Comparison of ENCODE assay signal across 36 cellular contexts in the genomic region with DNA sequence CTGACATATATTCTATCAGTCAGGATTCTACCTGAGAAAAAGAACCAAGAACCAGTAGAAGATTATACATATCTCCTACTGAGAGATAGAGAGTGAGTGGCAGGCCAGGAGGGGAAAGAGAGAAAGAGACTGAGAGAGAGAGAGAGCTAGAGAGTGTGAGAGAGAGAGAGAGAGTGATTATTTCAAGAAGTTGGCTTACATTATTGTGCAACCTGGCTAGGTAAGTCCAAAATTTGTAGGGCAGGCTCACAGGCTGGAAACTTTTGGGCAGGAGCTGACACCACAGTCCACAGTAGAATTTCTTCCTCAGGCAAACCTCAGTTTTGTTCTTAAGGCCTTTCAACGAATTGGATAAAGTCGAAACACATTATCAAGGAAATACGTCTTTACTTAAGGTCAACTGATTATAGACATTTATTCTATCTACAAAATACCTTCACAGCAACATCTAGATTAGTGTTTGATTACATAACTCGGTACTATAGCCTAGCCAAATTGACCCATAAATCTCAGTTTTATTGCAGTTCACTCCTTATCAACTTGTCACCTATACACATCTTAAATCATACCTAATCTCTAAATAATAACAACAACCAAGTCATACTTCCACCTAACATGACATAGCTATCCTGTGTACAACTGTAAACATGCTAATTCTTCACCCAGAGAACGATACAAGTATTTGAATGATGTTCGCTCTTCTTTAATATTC. TPM values are rescaled to one million over a fixed set of nuclear protein-coding genes. Genes with fewer than 3 reads are reported as not detected.
"Had no signal": no experiment of that assay in that cellular context is flagged by ENCODE, and none has a peak within 500 bp of the region (broad histone marks: within the 10 kb centered on the region; RNA-seq: fewer than 3 reads in every experiment).

No MANE protein-coding gene starts in this region.

- DNase-seq: activated CD4-positive, alpha-beta memory T cell treated with anti-CD3 and anti-CD28 coated beads, Interleukin-2, amount 10 ng/mL, durations not matched to agents 7 days and 5 days; activated CD4-positive, alpha-beta T cell treated with anti-CD3 and anti-CD28 coated beads for 1 hour; activated CD4-positive, alpha-beta T cell treated with anti-CD3 and anti-CD28 coated beads for 36 hours; activated CD4-positive, alpha-beta T cell treated with anti-CD3 and anti-CD28 coated beads for 48 hours; activated CD4-positive, alpha-beta T cell treated with anti-CD3 and anti-CD28 coated beads, Interleukin-2, amount 10 ng/mL, durations not matched to agents 7 days and 5 days; activated CD4-positive, alpha-beta T cell treated with anti-CD3 and anti-CD28 coated beads, Interleukin-2, amount 50 U/mL, for 48 hours; activated CD4-positive, CD25-positive, alpha-beta regulatory T cell; activated CD8-positive, alpha-beta memory T cell treated with anti-CD3 and anti-CD28 coated beads for 24 hours; activated CD8-positive, alpha-beta memory T cell treated with anti-CD3 and anti-CD28 coated beads, Interleukin-2, amount 10 ng/mL, durations not matched to agents 7 days and 5 days; activated CD8-positive, alpha-beta memory T cell treated with anti-CD3 and anti-CD28 coated beads, Interleukin-2, amount 50 U/mL, for 48 hours; activated CD8-positive, alpha-beta T cell treated with anti-CD3 and anti-CD28 coated beads, Interleukin-2, amount 10 ng/mL, durations not matched to agents 7 days and 5 days; activated effector memory CD4-positive, alpha-beta T cell treated with anti-CD3 and anti-CD28 coated beads, Interleukin-2, amount 50 U/mL, for 16 hours; activated gamma-delta T cell treated with Interleukin-2 at 50 U/mL for 16 hours; activated naive CD4-positive, alpha-beta T cell; activated naive CD4-positive, alpha-beta T cell treated with anti-CD3 and anti-CD28 coated beads for 36 hours; activated naive CD4-positive, alpha-beta T cell treated with anti-CD3 and anti-CD28 coated beads, Interleukin-2, amount 50 U/mL, for 16 hours; activated naive CD8-positive, alpha-beta T cell treated with anti-CD3 and anti-CD28 coated beads for 36 hours; activated T-cell treated with anti-CD3 and anti-CD28 coated beads, Interleukin-2, amount 50 U/mL, for 24 hours; activated T-cell treated with anti-CD3 and anti-CD28 coated beads, Interleukin-2, amount 50 U/mL, for 48 hours; adrenal gland; amniotic stem cell; aorta; body of pancreas; brain microvascular endothelial cell; central memory CD4-positive, alpha-beta T cell; T-helper 1 cell; T-helper 2 cell; T-helper 9 cell; WERI-Rb-1 had no signal

- H3K4me1 ChIP-seq: adrenal gland, body of pancreas, breast epithelium had no signal

- ATAC-seq: activated CD4-positive, alpha-beta T cell treated with anti-CD3 and anti-CD28 coated beads for 36 hours; activated CD4-positive, CD25-positive, alpha-beta regulatory T cell treated with anti-CD3 and anti-CD28 coated beads, Interleukin-2, amount 50 U/mL, for 24 hours; activated CD8-positive, alpha-beta memory T cell treated with anti-CD3 and anti-CD28 coated beads, Interleukin-2, amount 10 ng/mL, durations not matched to agents 7 days and 5 days; activated CD8-positive, alpha-beta T cell treated with anti-CD3 and anti-CD28 coated beads, Interleukin-2, amount 10 ng/mL, durations not matched to agents 7 days and 5 days; activated naive CD4-positive, alpha-beta T cell treated with anti-CD3 and anti-CD28 coated beads, Interleukin-2, amount 50 U/mL, for 72 hours; body of pancreas; WTC11 had no signal

- H3K36me3 ChIP-seq: adrenal gland, brain microvascular endothelial cell, breast epithelium, WERI-Rb-1 had no signal

- H3K27ac ChIP-seq: adrenal gland, body of pancreas, brain microvascular endothelial cell, breast epithelium, WERI-Rb-1 had no signal

- H3K27me3 ChIP-seq: adrenal gland, body of pancreas, brain microvascular endothelial cell, breast epithelium had no signal

- H3K4me3 ChIP-seq: adrenal gland, body of pancreas, breast epithelium had no signal

- H3K9me3 ChIP-seq: adrenal gland, body of pancreas, breast epithelium had no signal

RNA-seq across cellular contexts. Expression of gene CYP2C18, which starts 17.0 kb away (rescaled TPM):
- total RNA-seq: activated CD4-positive, alpha-beta memory T cell treated with anti-CD3 and anti-CD28 coated beads, Interleukin-2, amount 10 ng/mL, durations not matched to agents 7 days and 5 days; activated CD4-positive, alpha-beta T cell treated with anti-CD3 and anti-CD28 coated beads, Interleukin-2, amount 10 ng/mL, durations not matched to agents 7 days and 5 days; activated CD8-positive, alpha-beta memory T cell treated with anti-CD3 and anti-CD28 coated beads, Interleukin-2, amount 10 ng/mL, durations not matched to agents 7 days and 5 days; activated CD8-positive, alpha-beta T cell treated with anti-CD3 and anti-CD28 coated beads, Interleukin-2, amount 10 ng/mL, durations not matched to agents 7 days and 5 days; activated naive CD8-positive, alpha-beta T cell treated with anti-CD3 and anti-CD28 coated beads for 36 hours; adrenal gland; aorta; astrocyte; breast epithelium; cardiac septum; cerebellum had no signal
